In the genomic region with DNA sequence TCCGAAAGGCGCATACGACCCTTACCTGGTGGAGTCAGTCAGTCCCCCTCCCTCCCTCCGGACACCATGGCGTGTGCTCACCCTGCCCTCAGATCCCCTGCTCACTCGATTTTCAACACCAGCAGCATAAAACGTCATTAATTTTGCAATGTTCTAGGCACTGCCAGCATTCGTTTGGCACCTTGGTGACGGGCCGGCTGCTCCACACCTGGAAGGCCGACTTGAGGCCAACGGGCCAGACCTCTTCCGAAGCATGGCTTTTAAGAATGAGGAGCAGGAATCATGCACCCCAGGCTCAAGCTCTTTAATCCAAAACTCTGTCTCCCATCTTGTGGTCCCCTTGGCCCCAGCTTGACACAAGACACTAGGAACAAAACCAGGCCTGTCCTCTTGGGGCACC, we compare ENCODE assay signal across 14 cellular contexts. TPM values are rescaled to one million over a fixed set of nuclear protein-coding genes. Genes with fewer than 3 reads are reported as not detected.
A peak's percentile ranks its signal among the peaks of the same experiment; 100 is the strongest.
DNase-seq lines count a peak whose midpoint lies in the region; ATAC-seq and TF ChIP-seq lines count a peak whose summit lies in the region.
"Had no signal": no experiment of that assay in that cellular context is flagged by ENCODE, and none has a peak within 500 bp of the region (broad histone marks: within the 10 kb centered on the region; RNA-seq: fewer than 3 reads in every experiment).

No MANE protein-coding gene starts in this region.

- H3K23ac ChIP-seq in neuronal stem cell (ENCODE audit: low read depth, low read length, poor library complexity) = peak overlapping the region; percentile 34

- H3K9ac ChIP-seq in endodermal cell (ENCODE audit: extremely low read depth, low read length, poor library complexity, severe bottlenecking) (no peak overlapping the region), neuronal stem cell (ENCODE audit: low read depth, low read length, poor library complexity) (no peak overlapping the region)

- H2BK15ac ChIP-seq in neuronal stem cell (ENCODE audit: low read length) = no peak overlapping the region

- H2BK5ac ChIP-seq in neuronal stem cell (ENCODE audit: low read length) = no peak overlapping the region

- 94 to 97% methylated on average over 13 of the region's 13 CpGs for WGBS in endodermal cell (ENCODE audit: insufficient coverage in 1 of 2, insufficient read length in 1 of 2), 2 experiments
- no CpG with 5 or more reads among the region's 13 CpGs for WGBS in neuronal stem cell (ENCODE audit: extremely low coverage in 2 of 2, insufficient read length in 2 of 2, insufficient replicate concordance in 1 of 2), 2 donors

- ATAC-seq in Right ventricle myocardium superior (ENCODE audit: poor library complexity) = no peak
- no peak for ATAC-seq in stimulated activated effector memory CD8-positive, alpha-beta T cell treated with anti-CD3 and anti-CD28 coated beads, Interleukin-12 subunit alpha, Interleukin-12 subunit beta, amount 100 ng/mL, for 72 hours

- H3K4ac ChIP-seq in neuronal stem cell (ENCODE audit: low read length) = no peak overlapping the region

- no peaks in the 10 kb centered on the region for H3K27me3 Mint-ChIP-seq in endodermal cell (ENCODE audit: insufficient read depth)
- H3K27me3 Mint-ChIP-seq: B cell; CD4-positive, alpha-beta T cell had no signal

- H2AFZ ChIP-seq in neuronal stem cell (ENCODE audit: low read length) = no peak overlapping the region

- peak overlapping the region; percentile 40 for H3K27ac Mint-ChIP-seq in endodermal cell
- peak overlapping the region; percentile 48 for H3K27ac Mint-ChIP-seq in stimulated activated effector memory CD8-positive, alpha-beta T cell treated with anti-CD3 and anti-CD28 coated beads, Interleukin-12 subunit alpha, Interleukin-12 subunit beta, amount 100 ng/mL, for 72 hours
- H3K27ac Mint-ChIP-seq: B cell; CD4-positive, alpha-beta T cell had no signal

- H3K4me2 ChIP-seq in neuronal stem cell (ENCODE audit: insufficient read depth, low read length, poor library complexity, severe bottlenecking) = no peak overlapping the region

- peaks cover 18% of the 10 kb centered on the region for H3K36me3 Mint-ChIP-seq in endodermal cell (ENCODE audit: low read depth)
- peaks cover 39% of the 10 kb centered on the region for H3K36me3 Mint-ChIP-seq in stimulated activated effector memory CD8-positive, alpha-beta T cell treated with anti-CD3 and anti-CD28 coated beads, Interleukin-12 subunit alpha, Interleukin-12 subunit beta, amount 100 ng/mL, for 72 hours

- H2AK5ac ChIP-seq in neuronal stem cell (ENCODE audit: low read depth, low read length) = no peak overlapping the region

- no peak overlapping the region for H4K8ac ChIP-seq in neuronal stem cell (ENCODE audit: low read depth, low read length)

- no peaks in the 10 kb centered on the region for H3K4me1 Mint-ChIP-seq in endodermal cell
- peaks cover 23% of the 10 kb centered on the region for H3K4me1 Mint-ChIP-seq in stimulated activated effector memory CD8-positive, alpha-beta T cell treated with anti-CD3 and anti-CD28 coated beads, Interleukin-12 subunit alpha, Interleukin-12 subunit beta, amount 100 ng/mL, for 72 hours

- intact Hi-C loops in cardiac septum (cut with DNase I) = no loop called here
- intact Hi-C loops in Right ventricle myocardium superior (cut with DNase I) = no loop called here

- DNase-seq in cardiac septum (ENCODE audit: low spot score) (peak; percentile 53), Right ventricle myocardium superior (no peak), endodermal cell (no peak), neuronal stem cell (ENCODE audit: low spot score) (no peak), NCI-H2227 treated with DMSO at 0.1 percent for 48 hours (lab: John Stamatoyannopoulos, UW) (no peak), NK-92 (lab: John Stamatoyannopoulos, UW; ENCODE audit: unreplicated experiment) (no peak), GOT3 (lab: John Stamatoyannopoulos, UW) (no peak)
- no peak for DNase-seq in stimulated activated effector memory CD8-positive, alpha-beta T cell treated with anti-CD3 and anti-CD28 coated beads, Interleukin-12 subunit alpha, Interleukin-12 subunit beta, amount 100 ng/mL, for 72 hours (ENCODE audit: low spot score in 2 of 2)
- DNase-seq: C1 segment of cervical spinal cord; CD4-positive, alpha-beta T cell; DMS79 treated with DMSO at 0.1 percent for 48 hours; EL; IMR-90 had no signal

- H3K9me3 ChIP-seq in endodermal cell (ENCODE audit: control insufficient read depth, low read length) (no peaks in the 10 kb centered on the region), neuronal stem cell (replicated peaks in 1 of 2; ENCODE audit: control insufficient read depth in 2 of 2, insufficient read depth in 1 of 2, low read depth in 1 of 2, low read length in 2 of 2) (no peaks in the 10 kb centered on the region)

- H2BK12ac ChIP-seq in neuronal stem cell (ENCODE audit: low read length) = no peak overlapping the region

- H3K36me3 ChIP-seq in endodermal cell (ENCODE audit: control insufficient read depth, insufficient read depth, low read length) (peaks cover 4% of the 10 kb centered on the region), neuronal stem cell (replicated peaks in 1 of 2; ENCODE audit: control insufficient read depth in 2 of 2, insufficient read depth in 2 of 2, low read length in 2 of 2) (peaks cover 28 to 78% of the 10 kb centered on the region in 2 donors)

- H3K9me3 Mint-ChIP-seq in endodermal cell = no peaks in the 10 kb centered on the region
- no peaks in the 10 kb centered on the region for H3K9me3 Mint-ChIP-seq in stimulated activated effector memory CD8-positive, alpha-beta T cell treated with anti-CD3 and anti-CD28 coated beads, Interleukin-12 subunit alpha, Interleukin-12 subunit beta, amount 100 ng/mL, for 72 hours
- H3K9me3 Mint-ChIP-seq: CD4-positive, alpha-beta T cell had no signal

- H2BK120ac ChIP-seq in neuronal stem cell (ENCODE audit: low read depth, low read length) = no peak overlapping the region

- H3K4me3 Mint-ChIP-seq in endodermal cell = no peak overlapping the region
- H3K4me3 Mint-ChIP-seq in stimulated activated effector memory CD8-positive, alpha-beta T cell treated with anti-CD3 and anti-CD28 coated beads, Interleukin-12 subunit alpha, Interleukin-12 subunit beta, amount 100 ng/mL, for 72 hours = no peak overlapping the region
- H3K4me3 Mint-ChIP-seq: B cell; CD4-positive, alpha-beta T cell had no signal

- H3K4me3 ChIP-seq in endodermal cell (ENCODE audit: low read length) = no peak overlapping the region
- H3K4me3 ChIP-seq in neuronal stem cell (ENCODE audit: low read length in 2 of 2) = no peak overlapping the region

- H3K27ac ChIP-seq in endodermal cell (ENCODE audit: low read depth, low read length) (no peak overlapping the region), neuronal stem cell (replicated peaks; ENCODE audit: low read length) (no peak overlapping the region)

- H3K4me1 ChIP-seq in endodermal cell (ENCODE audit: control insufficient read depth, insufficient read depth, low read length) = no peaks in the 10 kb centered on the region
- H3K4me1 ChIP-seq in neuronal stem cell (ENCODE audit: control insufficient read depth in 2 of 2, insufficient read depth in 1 of 2, low read depth in 1 of 2, low read length in 2 of 2) = no peaks in the 10 kb centered on the region

- H3K14ac ChIP-seq in neuronal stem cell (ENCODE audit: low read length) = no peak overlapping the region

- no peak for TF ChIP-seq CTCF in endodermal cell (conservative IDR thresholded peaks at IDR 0.05)

- no peaks in the 10 kb centered on the region for H3K79me1 ChIP-seq in neuronal stem cell (ENCODE audit: low read depth, low read length)

- H3K27me3 ChIP-seq in endodermal cell (ENCODE audit: control insufficient read depth, insufficient read depth, low read length, poor library complexity, severe bottlenecking) (no peaks in the 10 kb centered on the region), neuronal stem cell (ENCODE audit: control insufficient read depth in 3 of 3, insufficient read depth in 3 of 3, low read depth in 1 of 3, low read length in 3 of 3) (no peaks in the 10 kb centered on the region)

- H4K91ac ChIP-seq in neuronal stem cell (ENCODE audit: low read depth, low read length, poor library complexity) = no peak overlapping the region

- H3K18ac ChIP-seq in neuronal stem cell (ENCODE audit: low read length) = no peak overlapping the region

RNA-seq across cellular contexts. Expression of gene NPHP4, which starts 33.1 kb away (rescaled TPM):
- total RNA-seq in cardiac septum (6.6 TPM), Right ventricle myocardium superior (4.3 TPM), endodermal cell (10 to 100 TPM; 19.1 to 25.4 TPM)
- polyA plus RNA-seq in endodermal cell (2013, experiment 1 of 2) = 15.1 TPM
- polyA plus RNA-seq in endodermal cell (2013, experiment 2 of 2) = 12.6 TPM
- 9.7 TPM for polyA plus RNA-seq in neuronal stem cell (2013, experiment 1 of 2)
- 9.5 TPM for polyA plus RNA-seq in neuronal stem cell (2013, experiment 2 of 2)
